In the genomic region with DNA sequence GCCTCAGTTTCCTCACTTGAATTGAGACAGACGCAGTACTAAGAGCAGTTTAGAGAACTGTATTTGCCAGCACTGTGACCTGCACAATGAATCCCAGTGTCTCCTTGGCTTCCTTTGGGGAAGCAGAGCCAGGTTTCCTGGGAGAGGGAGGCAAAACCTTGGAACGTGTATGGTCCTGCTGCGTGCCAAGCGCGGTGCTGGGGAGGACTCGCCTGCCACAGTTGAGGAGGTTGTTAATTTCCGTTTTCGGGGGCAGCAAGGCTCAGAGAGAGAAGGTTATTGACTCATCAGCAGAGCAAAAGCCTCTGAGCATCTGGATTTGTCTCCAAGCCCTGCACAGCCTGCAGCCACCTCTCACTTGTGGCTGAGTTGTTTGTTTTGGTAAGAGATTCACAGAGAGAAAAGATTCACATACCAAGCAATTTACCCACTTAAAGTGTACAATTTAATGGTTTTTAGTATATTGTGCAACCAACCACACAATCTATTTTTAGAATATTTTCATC, we compare ENCODE assay signal across 11 cellular contexts. TPM values are rescaled to one million over a fixed set of nuclear protein-coding genes. Genes with fewer than 3 reads are reported as not detected.
DNase-seq lines count a peak whose midpoint lies in the region; ATAC-seq and TF ChIP-seq lines count a peak whose summit lies in the region.
"Had no signal": no experiment of that assay in that cellular context is flagged by ENCODE, and none has a peak within 500 bp of the region (broad histone marks: within the 10 kb centered on the region; RNA-seq: fewer than 3 reads in every experiment).

No MANE protein-coding gene starts in this region.

- no peak overlapping the region for H3K4me2 ChIP-seq in MM.1S (ENCODE audit: low read depth, low read length)

- H3K4me1 ChIP-seq in HEK293 (ENCODE audit: control insufficient read depth, insufficient read depth, low read length) (peaks cover 9% of the 10 kb centered on the region), MM.1S (ENCODE audit: low read length) (no peaks in the 10 kb centered on the region)

- peak; percentile 73 for ATAC-seq in SK-N-SH treated with all-trans-retinoic acid at 6 μM for 48 hours
- ATAC-seq in HG03342 (IDR thresholded peaks at IDR 0.05; ENCODE audit: unreplicated experiment), result no peak

- H3K36me3 ChIP-seq in HEK293 (ENCODE audit: control insufficient read depth in 2 of 2, insufficient read depth in 1 of 2, low read length in 2 of 2) (no peaks in the 10 kb centered on the region), MM.1S (replicated peaks; ENCODE audit: insufficient read depth, low read length) (no peaks in the 10 kb centered on the region)
- H3K36me3 ChIP-seq: ovary had no signal

- H3F3A ChIP-seq in MM.1S (ENCODE audit: insufficient read depth, low read length), result no peaks in the 10 kb centered on the region

- DNase-seq in fibroblast of villous mesenchyme (ENCODE audit: low read depth) (peak; percentile 96), stromal cell of bone marrow (ENCODE audit: low read depth) (peak; percentile 96), NCI-H510A (lab: John Stamatoyannopoulos, UW) (no peak), MM.1S (no peak)
- no peak for DNase-seq in effector CD8-positive, alpha-beta T cell (lab: John Stamatoyannopoulos, UW)
- DNase-seq: NCI-H526 had no signal

- H3K9ac ChIP-seq in MM.1S (ENCODE audit: low read length), result no peak overlapping the region

- H3K4me3 ChIP-seq in HEK293 (ENCODE audit: low read depth, low read length), result no peak overlapping the region
- no peak overlapping the region for H3K4me3 ChIP-seq in fibroblast of villous mesenchyme (ENCODE audit: low read depth, low read length)
- H3K4me3 ChIP-seq in MM.1S (ENCODE audit: low read length), result no peak overlapping the region
- H3K4me3 ChIP-seq: ovary had no signal

- no peak overlapping the region for H3K27ac ChIP-seq in HEK293 (ENCODE audit: extremely low read depth, low read depth, low read length)
- H3K27ac ChIP-seq in MM.1S (ENCODE audit: low read length), result no peak overlapping the region
- H3K27ac ChIP-seq: ovary had no signal

- CTCF ChIA-PET in HEK293 (lab: Yijun Ruan, JAX), result no interaction called here

- H4K20me1 ChIP-seq in MM.1S (ENCODE audit: insufficient read depth, low read length), result no peaks in the 10 kb centered on the region

- H3K27me3 ChIP-seq in MM.1S (replicated peaks; ENCODE audit: insufficient read depth, low read length), result peaks cover 40% of the 10 kb centered on the region
- H3K27me3 ChIP-seq: ovary had no signal

- TF ChIP-seq CTCF in HEK293 (tag by site-specific recombination; IDR thresholded peaks at IDR 0.05), result no peak
- TF ChIP-seq CTCF in fibroblast of villous mesenchyme (IDR thresholded peaks at IDR 0.05; ENCODE audit: insufficient read depth, low read depth, low read length), result no peak
- TF ChIP-seq CTCF in MM.1S (IDR thresholded peaks at IDR 0.05; ENCODE audit: low read length), result no peak

- no peaks in the 10 kb centered on the region for H3K9me2 ChIP-seq in MM.1S (replicated peaks; ENCODE audit: insufficient read depth, low read length)

- H3K9me3 ChIP-seq in HEK293 (ENCODE audit: control insufficient read depth, insufficient read depth, low read depth, low read length) (no peaks in the 10 kb centered on the region), MM.1S (replicated peaks; ENCODE audit: insufficient read depth, low read length) (no peaks in the 10 kb centered on the region)
- H3K9me3 ChIP-seq: ovary had no signal

- POLR2A ChIA-PET in HEK293 (lab: Yijun Ruan, JAX), result no interaction called here

- no peak overlapping the region for H2AFZ ChIP-seq in MM.1S (ENCODE audit: low read length)

- H3K79me2 ChIP-seq in MM.1S (ENCODE audit: low read length), result no peaks in the 10 kb centered on the region

TF ChIP-seq in HEK293, 187 proteins besides CTCF, POLR2A, EP300 and RAD21 (continues in another document):
- TF ChIP-seq ZNF280D (tag by site-specific recombination; IDR thresholded peaks at IDR 0.05), result no peak
- TF ChIP-seq, protein P1, sequence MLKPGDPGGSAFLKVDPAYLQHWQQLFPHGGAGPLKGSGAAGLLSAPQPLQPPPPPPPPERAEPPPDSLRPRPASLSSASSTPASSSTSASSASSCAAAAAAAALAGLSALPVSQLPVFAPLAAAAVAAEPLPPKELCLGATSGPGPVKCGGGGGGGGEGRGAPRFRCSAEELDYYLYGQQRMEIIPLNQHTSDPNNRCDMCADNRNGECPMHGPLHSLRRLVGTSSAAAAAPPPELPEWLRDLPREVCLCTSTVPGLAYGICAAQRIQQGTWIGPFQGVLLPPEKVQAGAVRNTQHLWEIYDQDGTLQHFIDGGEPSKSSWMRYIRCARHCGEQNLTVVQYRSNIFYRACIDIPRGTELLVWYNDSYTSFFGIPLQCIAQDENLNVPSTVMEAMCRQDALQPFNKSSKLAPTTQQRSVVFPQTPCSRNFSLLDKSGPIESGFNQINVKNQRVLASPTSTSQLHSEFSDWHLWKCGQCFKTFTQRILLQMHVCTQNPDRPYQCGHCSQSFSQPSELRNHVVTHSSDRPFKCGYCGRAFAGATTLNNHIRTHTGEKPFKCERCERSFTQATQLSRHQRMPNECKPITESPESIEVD (tag by site-specific recombination; IDR thresholded peaks at IDR 0.05), result peak; percentile 75
- TF ChIP-seq ZNF366 (tag by site-specific recombination; conservative IDR thresholded peaks at IDR 0.05), result peak; percentile 22; the same call in 1 of the 2 replicates
- peak; percentile 67 for TF ChIP-seq PRDM1 (tag by site-specific recombination; IDR thresholded peaks at IDR 0.05)
- TF ChIP-seq SCRT2 (tag by site-specific recombination; IDR thresholded peaks at IDR 0.05), result peak; percentile 58
- TF ChIP-seq ZNF701 (tag by site-specific recombination; IDR thresholded peaks at IDR 0.05), result no peak

TF ChIP-seq in SK-N-SH treated with all-trans-retinoic acid at 6 μM for 48 hours, 23 proteins besides CTCF, POLR2A, EP300 and RAD21 (continues in another document):
- TF ChIP-seq ISL1 (CRISPR knock-in tag; IDR thresholded peaks at IDR 0.05) (no peak; the same call in 1 of the 2 replicates), CREB5 (CRISPR knock-in tag; IDR thresholded peaks at IDR 0.05; ENCODE audit: low read depth) (no peak), ZNF565 (CRISPR knock-in tag; conservative IDR thresholded peaks at IDR 0.05; ENCODE audit: low read depth) (no peak), ZNF70 (CRISPR knock-in tag; IDR thresholded peaks at IDR 0.05) (no peak), CSRNP3 (CRISPR knock-in tag; IDR thresholded peaks at IDR 0.05) (no peak), POU6F1 (CRISPR knock-in tag; IDR thresholded peaks at IDR 0.05; ENCODE audit: borderline replicate concordance, low read depth) (no peak), CSDC2 (CRISPR knock-in tag; IDR thresholded peaks at IDR 0.05) (no peak)
- TF ChIP-seq, protein P2, sequence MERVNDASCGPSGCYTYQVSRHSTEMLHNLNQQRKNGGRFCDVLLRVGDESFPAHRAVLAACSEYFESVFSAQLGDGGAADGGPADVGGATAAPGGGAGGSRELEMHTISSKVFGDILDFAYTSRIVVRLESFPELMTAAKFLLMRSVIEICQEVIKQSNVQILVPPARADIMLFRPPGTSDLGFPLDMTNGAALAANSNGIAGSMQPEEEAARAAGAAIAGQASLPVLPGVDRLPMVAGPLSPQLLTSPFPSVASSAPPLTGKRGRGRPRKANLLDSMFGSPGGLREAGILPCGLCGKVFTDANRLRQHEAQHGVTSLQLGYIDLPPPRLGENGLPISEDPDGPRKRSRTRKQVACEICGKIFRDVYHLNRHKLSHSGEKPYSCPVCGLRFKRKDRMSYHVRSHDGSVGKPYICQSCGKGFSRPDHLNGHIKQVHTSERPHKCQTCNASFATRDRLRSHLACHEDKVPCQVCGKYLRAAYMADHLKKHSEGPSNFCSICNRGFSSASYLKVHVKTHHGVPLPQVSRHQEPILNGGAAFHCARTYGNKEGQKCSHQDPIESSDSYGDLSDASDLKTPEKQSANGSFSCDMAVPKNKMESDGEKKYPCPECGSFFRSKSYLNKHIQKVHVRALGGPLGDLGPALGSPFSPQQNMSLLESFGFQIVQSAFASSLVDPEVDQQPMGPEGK (CRISPR knock-in tag; IDR thresholded peaks at IDR 0.05; ENCODE audit: borderline replicate concordance), result no peak

RNA-seq across cellular contexts. Expression of gene SYT12, which starts 10.8 kb away (rescaled TPM):
- 0.43 and 0.64 TPM in 2 replicates for total RNA-seq in fibroblast of villous mesenchyme

RNA-seq across cellular contexts. Expression of gene RHOD, which starts 22.9 kb away (rescaled TPM):
- total RNA-seq in fibroblast of villous mesenchyme, result 12.5 and 13.9 TPM in 2 replicates

RNA-seq across cellular contexts. Expression of gene C11orf86, which starts 58.6 kb away (rescaled TPM):
- not detected in 2 replicates for total RNA-seq in fibroblast of villous mesenchyme
- total RNA-seq: frontal cortex had no signal

Comparison
In these comparisons a context has a peak if more than half of its experiments do, and no peak if none do; other contexts are left out.
1. DNase-seq: peak in fibroblast of villous mesenchyme (single experiment) and stromal cell of bone marrow (single experiment); none in NCI-H510A (single experiment), MM.1S (single experiment) and effector CD8-positive, alpha-beta T cell (single experiment).